ENCODE assay signal across 9 cellular contexts in the genomic region with DNA sequence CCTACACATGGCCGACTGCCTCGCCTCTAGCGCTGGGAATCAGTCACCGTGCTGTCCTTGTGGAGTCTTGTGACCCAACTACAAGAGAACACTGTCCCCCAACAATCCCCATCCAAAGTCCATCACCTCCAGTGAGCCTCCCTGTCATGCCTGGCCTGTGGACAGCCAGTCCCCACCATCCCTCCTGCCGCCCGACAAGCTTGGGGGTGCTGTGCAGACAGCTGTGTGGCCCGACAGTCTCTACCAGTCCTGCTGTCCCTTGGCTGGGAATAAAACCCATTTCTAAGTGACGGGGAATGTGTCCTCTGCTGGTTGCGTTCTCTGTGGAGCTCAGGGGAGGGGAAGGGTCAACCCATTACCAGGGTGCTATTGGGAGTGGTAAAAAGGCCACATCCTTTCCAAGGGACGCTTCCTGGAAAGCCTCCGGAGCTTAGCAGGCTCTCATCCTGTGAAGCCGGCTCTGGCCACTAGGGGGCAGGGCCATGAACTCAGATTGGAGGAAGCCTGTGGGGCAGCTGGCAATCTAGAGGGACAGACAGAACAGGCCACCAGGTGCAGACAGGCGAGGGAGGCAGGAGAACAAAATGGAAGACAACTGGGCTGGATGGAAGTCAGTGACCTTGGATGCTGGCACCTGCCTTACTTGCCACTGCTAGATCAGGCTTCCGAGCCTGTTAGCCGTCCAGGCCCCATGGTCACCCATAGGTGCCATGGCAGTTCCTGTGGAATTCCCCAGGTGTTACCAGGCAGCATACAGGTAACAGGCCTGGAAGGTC. TPM values are rescaled to one million over a fixed set of nuclear protein-coding genes. Genes with fewer than 3 reads are reported as not detected.
DNase-seq lines count a peak whose midpoint lies in the region; ATAC-seq and TF ChIP-seq lines count a peak whose summit lies in the region.
"Had no signal": no experiment of that assay in that cellular context is flagged by ENCODE, and none has a peak within 500 bp of the region (broad histone marks: within the 10 kb centered on the region; RNA-seq: fewer than 3 reads in every experiment).

No MANE protein-coding gene starts in this region.

- H3K27ac Mint-ChIP-seq in activated T-helper 2 cell treated with anti-CD3 and anti-CD28 coated beads, Interferon-gamma antibody, Interleukin-2, Interleukin-4, amounts not matched to agents 10 μg/mL and 5 μg/mL and 100 μg/mL, durations not matched to agents 14 hours and 24 hours and 36 hours = peak overlapping the region; percentile 6
- no peak overlapping the region for H3K27ac Mint-ChIP-seq in progenitor cell of endocrine pancreas

- H3K4me3 Mint-ChIP-seq in activated T-helper 2 cell treated with anti-CD3 and anti-CD28 coated beads, Interferon-gamma antibody, Interleukin-2, Interleukin-4, amounts not matched to agents 10 μg/mL and 5 μg/mL and 100 μg/mL, durations not matched to agents 14 hours and 24 hours and 36 hours (ENCODE audit: low read depth) = no peak overlapping the region
- H3K4me3 Mint-ChIP-seq in progenitor cell of endocrine pancreas (ENCODE audit: low read depth) = no peak overlapping the region
- H3K4me3 Mint-ChIP-seq: IgD-negative memory B cell had no signal

- H3K36me3 Mint-ChIP-seq in activated T-helper 2 cell treated with anti-CD3 and anti-CD28 coated beads, Interferon-gamma antibody, Interleukin-2, Interleukin-4, amounts not matched to agents 10 μg/mL and 5 μg/mL and 100 μg/mL, durations not matched to agents 14 hours and 24 hours and 36 hours (ENCODE audit: low read depth) = peaks cover 2% of the 10 kb centered on the region
- peaks cover 8% of the 10 kb centered on the region for H3K36me3 Mint-ChIP-seq in progenitor cell of endocrine pancreas (ENCODE audit: insufficient read depth)

- DNase-seq in Ammon's horn (ENCODE audit: low spot score) (peak; percentile 52), RPMI8226 (peak; percentile 70), germinal center (ENCODE audit: low spot score) (peak; percentile 66), progenitor cell of endocrine pancreas (ENCODE audit: low spot score, unreplicated experiment) (peak; percentile 50), cerebellar nuclear complex (lab: John Stamatoyannopoulos, UW) (no peak)
- peak; percentile 59 for DNase-seq in activated T-helper 2 cell treated with anti-CD3 and anti-CD28 coated beads, Interferon-gamma antibody, Interleukin-2, Interleukin-4, amounts not matched to agents 10 μg/mL and 5 μg/mL and 100 μg/mL, durations not matched to agents 14 hours and 24 hours and 36 hours (ENCODE audit: low spot score)

- ATAC-seq in GM18870 (IDR thresholded peaks at IDR 0.05; ENCODE audit: unreplicated experiment) (peak; percentile 75), HG03342 (IDR thresholded peaks at IDR 0.05; ENCODE audit: unreplicated experiment) (peak; percentile 90)

- H3K27me3 Mint-ChIP-seq in activated T-helper 2 cell treated with anti-CD3 and anti-CD28 coated beads, Interferon-gamma antibody, Interleukin-2, Interleukin-4, amounts not matched to agents 10 μg/mL and 5 μg/mL and 100 μg/mL, durations not matched to agents 14 hours and 24 hours and 36 hours (ENCODE audit: low read depth) = no peaks in the 10 kb centered on the region
- no peaks in the 10 kb centered on the region for H3K27me3 Mint-ChIP-seq in progenitor cell of endocrine pancreas
- H3K27me3 Mint-ChIP-seq: IgD-negative memory B cell had no signal

- TF ChIP-seq CTCF in progenitor cell of endocrine pancreas (IDR thresholded peaks at IDR 0.05; ENCODE audit: unreplicated experiment) = peak; percentile 79

- H3K4me1 Mint-ChIP-seq in activated T-helper 2 cell treated with anti-CD3 and anti-CD28 coated beads, Interferon-gamma antibody, Interleukin-2, Interleukin-4, amounts not matched to agents 10 μg/mL and 5 μg/mL and 100 μg/mL, durations not matched to agents 14 hours and 24 hours and 36 hours (ENCODE audit: low read depth) = peaks cover 6% of the 10 kb centered on the region
- peaks cover 6% of the 10 kb centered on the region for H3K4me1 Mint-ChIP-seq in progenitor cell of endocrine pancreas (ENCODE audit: low read depth)

- intact Hi-C loops in activated T-helper 2 cell treated with anti-CD3 and anti-CD28 coated beads, Interferon-gamma antibody, Interleukin-2, Interleukin-4, amounts not matched to agents 10 μg/mL and 5 μg/mL and 100 μg/mL, durations not matched to agents 14 hours and 24 hours and 36 hours (cut with micrococcal nuclease) = no loop called here

- no peaks in the 10 kb centered on the region for H3K9me3 Mint-ChIP-seq in activated T-helper 2 cell treated with anti-CD3 and anti-CD28 coated beads, Interferon-gamma antibody, Interleukin-2, Interleukin-4, amounts not matched to agents 10 μg/mL and 5 μg/mL and 100 μg/mL, durations not matched to agents 14 hours and 24 hours and 36 hours
- H3K9me3 Mint-ChIP-seq in progenitor cell of endocrine pancreas (ENCODE audit: low read depth) = peaks cover 2% of the 10 kb centered on the region
- H3K9me3 Mint-ChIP-seq: IgD-negative memory B cell had no signal

RNA-seq across cellular contexts. Expression of gene BLTP3B, which starts 12.0 kb away (rescaled TPM):
- total RNA-seq in activated T-helper 2 cell treated with anti-CD3 and anti-CD28 coated beads, Interferon-gamma antibody, Interleukin-2, Interleukin-4, amounts not matched to agents 10 μg/mL and 5 μg/mL and 100 μg/mL, durations not matched to agents 14 hours and 24 hours and 36 hours = 69.0 and 73.2 TPM in 2 replicates
- total RNA-seq in progenitor cell of endocrine pancreas = 22.7 and 23.6 TPM in 2 replicates

RNA-seq across cellular contexts. Expression of gene ACTR6, which starts 46.0 kb away (rescaled TPM):
- 40.4 and 42.1 TPM in 2 replicates for total RNA-seq in activated T-helper 2 cell treated with anti-CD3 and anti-CD28 coated beads, Interferon-gamma antibody, Interleukin-2, Interleukin-4, amounts not matched to agents 10 μg/mL and 5 μg/mL and 100 μg/mL, durations not matched to agents 14 hours and 24 hours and 36 hours
- 22.0 and 29.7 TPM in 2 replicates for total RNA-seq in progenitor cell of endocrine pancreas

Comparison
In these comparisons a context has a peak if more than half of its experiments do, and no peak if none do; other contexts are left out.
1. DNase-seq: peak in Ammon's horn (single experiment), RPMI8226 (single experiment), activated T-helper 2 cell treated with anti-CD3 and anti-CD28 coated beads, Interferon-gamma antibody, Interleukin-2, Interleukin-4, amounts not matched to agents 10 μg/mL and 5 μg/mL and 100 μg/mL, durations not matched to agents 14 hours and 24 hours and 36 hours (single experiment), germinal center (single experiment) and progenitor cell of endocrine pancreas (single experiment); none in cerebellar nuclear complex (0 of 2).